In the genomic region with DNA sequence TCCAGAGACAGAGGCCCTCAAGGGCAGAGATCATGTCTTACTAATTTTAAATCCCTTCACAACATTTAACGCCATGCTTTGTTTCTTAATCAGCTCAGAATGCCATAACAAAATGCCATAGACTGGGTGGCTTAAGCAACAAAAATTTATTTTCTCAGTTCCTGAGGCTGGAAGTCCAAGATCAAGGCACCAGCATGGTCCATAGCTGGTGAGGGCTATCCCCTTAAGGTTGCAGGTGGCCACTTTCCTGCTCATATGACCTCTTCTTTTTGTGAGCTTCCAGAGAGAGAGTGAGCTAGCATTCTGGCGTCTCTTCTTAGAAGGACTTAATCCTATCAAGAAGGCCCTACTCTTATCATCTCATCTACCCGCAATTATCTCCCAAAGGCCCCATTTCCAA, we compare ENCODE assay signal across 26 cellular contexts.
"Had no signal": no experiment of that assay in that cellular context is flagged by ENCODE, and none has a peak within 500 bp of the region (broad histone marks: within the 10 kb centered on the region; RNA-seq: fewer than 3 reads in every experiment).

No MANE protein-coding gene starts in this region.

- DNase-seq: heart right ventricle; islet precursor cell; left ventricle myocardium inferior; naive thymus-derived CD8-positive, alpha-beta T cell; occipital lobe; ovary; right lobe of liver; stimulated activated CD4-positive, alpha-beta T cell treated with anti-CD3 and anti-CD28 coated beads, Interleukin-1b, Interleukin-23, amount 100 ng/mL, for 48 hours; stimulated activated CD4-positive, alpha-beta T cell treated with anti-CD3 and anti-CD28 coated beads, Interleukin-2, amount 100 ng/mL, for 48 hours; stimulated activated CD4-positive, alpha-beta T cell treated with anti-CD3 and anti-CD28 coated beads, Interleukin-4, amount 100 ng/mL, for 4 hours; stimulated activated naive B cell treated with anti-CD40 and anti-IgM and Interleukin-4, amounts not matched to agents 10 μg/mL and 1 μg/mL and 100 μg/mL, for 72 hours; stimulated activated naive CD8-positive, alpha-beta T cell treated with anti-CD3 and anti-CD28 coated beads, Interleukin-15, Interleukin-2, amounts not matched to agents 100 U/mL and 50 U/mL, for 24 hours; stomach; testis; thyroid gland; transverse colon; upper lobe of right lung; uterus had no signal

- H3K27ac Mint-ChIP-seq: naive thymus-derived CD8-positive, alpha-beta T cell; nephron; neural progenitor cell; progenitor cell of endocrine pancreas; stimulated activated naive B cell treated with anti-CD40 and anti-IgM and Interleukin-4, amounts not matched to agents 10 μg/mL and 1 μg/mL and 100 μg/mL, for 72 hours had no signal

- H3K27ac ChIP-seq: heart right ventricle, hepatocyte, left ventricle myocardium inferior, neural progenitor cell, neutrophil, ovary, right atrium auricular region, right lobe of liver, stomach, testis, thyroid gland, transverse colon, upper lobe of right lung, uterus had no signal

- H3K4me3 Mint-ChIP-seq: naive thymus-derived CD8-positive, alpha-beta T cell; nephron; neural progenitor cell; stimulated activated naive B cell treated with anti-CD40 and anti-IgM and Interleukin-4, amounts not matched to agents 10 μg/mL and 1 μg/mL and 100 μg/mL, for 72 hours had no signal

- H3K4me2 ChIP-seq: hepatocyte, neural progenitor cell, smooth muscle cell had no signal

- H3K36me3 ChIP-seq: heart right ventricle, left ventricle myocardium inferior, neural progenitor cell, neutrophil, ovary, right atrium auricular region, right lobe of liver, stomach, thyroid gland, transverse colon, upper lobe of right lung, uterus had no signal

- H3K4me3 ChIP-seq: heart right ventricle, hepatocyte, left ventricle myocardium inferior, lung, neural progenitor cell, ovary, right atrium auricular region, right lobe of liver, smooth muscle cell, stomach, testis, thyroid gland, transverse colon, upper lobe of right lung, uterus had no signal

- H3K27me3 Mint-ChIP-seq: progenitor cell of endocrine pancreas had no signal

- H3K4me1 ChIP-seq: right lobe of liver, testis, thyroid gland, upper lobe of right lung, uterus had no signal

- H3K4me1 Mint-ChIP-seq: naive thymus-derived CD8-positive, alpha-beta T cell had no signal

- H3K9ac ChIP-seq: neural progenitor cell had no signal

- H3K9me3 Mint-ChIP-seq: neural progenitor cell; stimulated activated naive B cell treated with anti-CD40 and anti-IgM and Interleukin-4, amounts not matched to agents 10 μg/mL and 1 μg/mL and 100 μg/mL, for 72 hours had no signal

- H3K36me3 Mint-ChIP-seq: naive thymus-derived CD8-positive, alpha-beta T cell; neural progenitor cell; stimulated activated naive B cell treated with anti-CD40 and anti-IgM and Interleukin-4, amounts not matched to agents 10 μg/mL and 1 μg/mL and 100 μg/mL, for 72 hours had no signal

- H3K79me2 ChIP-seq: hepatocyte had no signal

- H3K27me3 ChIP-seq: heart right ventricle, hepatocyte, neural progenitor cell, neutrophil, ovary, right atrium auricular region, right lobe of liver, stomach, testis, thyroid gland, transverse colon, upper lobe of right lung, uterus had no signal

- H3K9me3 ChIP-seq: heart right ventricle, left ventricle myocardium inferior, neutrophil, ovary, right atrium auricular region, right lobe of liver, stomach, testis, thyroid gland, transverse colon, upper lobe of right lung, uterus had no signal
